25 cellular contexts compared by ENCODE assay signal in the genomic region with DNA sequence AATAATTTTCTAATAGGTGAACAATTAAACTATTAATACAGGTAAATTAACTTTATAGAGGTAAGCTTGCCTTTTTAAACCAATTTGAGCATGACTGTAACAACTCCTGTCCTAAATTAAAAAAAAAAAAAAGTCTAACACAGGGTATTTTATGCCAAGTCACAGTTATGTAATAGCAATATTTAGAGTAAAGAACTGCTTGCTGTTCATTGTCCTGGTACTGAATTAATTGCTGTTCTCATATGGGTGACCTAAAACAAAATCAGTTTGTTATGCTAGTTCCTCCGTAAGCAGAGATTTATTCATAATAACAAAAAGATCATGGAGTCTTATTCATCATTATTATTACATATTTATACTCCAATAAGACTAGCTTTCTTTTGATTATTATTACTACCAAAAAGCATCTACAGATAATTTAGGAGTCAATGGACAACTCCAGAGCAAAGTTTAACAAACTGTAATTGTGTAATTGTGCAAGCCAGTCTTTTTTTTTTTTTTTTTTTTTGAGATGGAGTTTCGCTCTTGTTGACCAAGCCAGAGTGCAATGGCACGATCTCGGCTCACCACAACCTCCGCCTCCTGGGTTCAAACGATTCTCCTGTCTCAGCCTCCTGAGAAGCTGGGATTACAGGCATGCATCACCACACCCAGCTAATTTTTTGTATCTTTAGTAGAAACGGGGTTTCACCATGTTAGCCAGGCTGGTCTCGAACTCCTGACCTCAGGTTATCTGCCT.
"Had no signal": no experiment of that assay in that cellular context is flagged by ENCODE, and none has a peak within 500 bp of the region (broad histone marks: within the 10 kb centered on the region; RNA-seq: fewer than 3 reads in every experiment).

No MANE protein-coding gene starts in this region.

- H3K27ac Mint-ChIP-seq: activated CD4-positive, alpha-beta memory T cell treated with anti-CD3 and anti-CD28 coated beads for 36 hours; activated CD4-positive, alpha-beta T cell treated with anti-CD3 and anti-CD28 coated beads, Interleukin-2, amount 10 ng/mL, durations not matched to agents 7 days and 5 days; activated naive CD4-positive, alpha-beta T cell treated with anti-CD3 and anti-CD28 coated beads, Interleukin-2, amount 50 U/mL, for 72 hours; activated naive CD8-positive, alpha-beta T cell treated with anti-CD3 and anti-CD28 coated beads, Interleukin-2, amount 50 U/mL, for 24 hours; brain; WTC11 had no signal

- H3K27ac ChIP-seq: SJSA1 had no signal

- FAIRE-seq: astrocyte had no signal

- H3K4me1 ChIP-seq: SJSA1 had no signal

- H3K4me3 ChIP-seq: SJSA1 had no signal

- H3K27me3 Mint-ChIP-seq: activated CD4-positive, alpha-beta memory T cell treated with anti-CD3 and anti-CD28 coated beads for 36 hours; activated CD4-positive, alpha-beta T cell treated with anti-CD3 and anti-CD28 coated beads, Interleukin-2, amount 10 ng/mL, durations not matched to agents 7 days and 5 days; activated naive CD8-positive, alpha-beta T cell treated with anti-CD3 and anti-CD28 coated beads, Interleukin-2, amount 50 U/mL, for 24 hours; brain had no signal

- ATAC-seq: activated naive CD4-positive, alpha-beta T cell treated with anti-CD3 and anti-CD28 coated beads, Interleukin-2, amount 50 U/mL, for 72 hours; activated naive CD8-positive, alpha-beta T cell treated with anti-CD3 and anti-CD28 coated beads, Interleukin-2, amount 50 U/mL, for 24 hours; activated T-cell treated with anti-CD3 and anti-CD28 coated beads, Interleukin-2, amount 50 U/mL, for 4 hours; Panc1; SK-N-SH treated with all-trans-retinoic acid at 6 μM for 48 hours; WTC11 had no signal

- DNase-seq: activated CD4-positive, alpha-beta memory T cell treated with anti-CD3 and anti-CD28 coated beads for 36 hours; activated CD4-positive, alpha-beta T cell treated with anti-CD3 and anti-CD28 coated beads, Interleukin-2, amount 10 ng/mL, durations not matched to agents 7 days and 5 days; activated CD8-positive, alpha-beta memory T cell treated with anti-CD3 and anti-CD28 coated beads for 24 hours; activated effector memory CD4-positive, alpha-beta T cell treated with anti-CD3 and anti-CD28 coated beads, Interleukin-2, amount 50 U/mL, for 16 hours; activated naive CD4-positive, alpha-beta T cell treated with Interleukin-2 at 50 U/mL for 16 hours; activated naive CD8-positive, alpha-beta T cell treated with anti-CD3 and anti-CD28 coated beads, Interleukin-2, amount 50 U/mL, for 24 hours; activated T-cell treated with anti-CD3 and anti-CD28 coated beads, Interleukin-2, amount 50 U/mL, for 4 hours; amygdala; KG1; NCI-H1105 treated with DMSO at 0.1 percent for 48 hours; NCI-H1436 treated with DMSO at 0.1 percent for 48 hours; NCI-H187; NCI-H2081; NCI-H446; NCI-H524; RPMI8226; SHP77; SW 1271 had no signal

- H3K4me1 Mint-ChIP-seq: brain had no signal

- H3K9me3 ChIP-seq: SJSA1 had no signal

- H3K4me3 Mint-ChIP-seq: activated CD4-positive, alpha-beta memory T cell treated with anti-CD3 and anti-CD28 coated beads for 36 hours; activated CD4-positive, alpha-beta T cell treated with anti-CD3 and anti-CD28 coated beads, Interleukin-2, amount 10 ng/mL, durations not matched to agents 7 days and 5 days; activated naive CD8-positive, alpha-beta T cell treated with anti-CD3 and anti-CD28 coated beads, Interleukin-2, amount 50 U/mL, for 24 hours; activated T-cell treated with anti-CD3 and anti-CD28 coated beads, Interleukin-2, amount 50 U/mL, for 4 hours; brain; WTC11 had no signal

- H3K27me3 ChIP-seq: SJSA1 had no signal

- H3K36me3 Mint-ChIP-seq: brain had no signal

- H3K36me3 ChIP-seq: SJSA1 had no signal
